20 cellular contexts compared by ENCODE assay signal in genomic region chr14:76098047-76098446, GRCh38. TPM values are rescaled to one million over a fixed set of nuclear protein-coding genes. Genes with fewer than 3 reads are reported as not detected.
A peak's percentile ranks its signal among the peaks of the same experiment; 100 is the strongest.
DNase-seq lines count a peak whose midpoint lies in the region; ATAC-seq, FAIRE-seq and TF ChIP-seq lines count a peak whose summit lies in the region.
"Had no signal": no experiment of that assay in that cellular context is flagged by ENCODE, and none has a peak within 500 bp of the region (broad histone marks: within the 10 kb centered on the region; RNA-seq: fewer than 3 reads in every experiment).

No MANE protein-coding gene starts in this region.

- peaks cover 6% of the 10 kb centered on the region for H3K27me3 Mint-ChIP-seq in CD8-positive, alpha-beta T cell (ENCODE audit: low read depth)

- H3K4me1 ChIP-seq in SK-N-SH (ENCODE audit: control insufficient read depth in 1 of 2, insufficient read depth in 2 of 2, low read depth in 1 of 2, low read length in 1 of 2) (peaks cover 0 to 25% of the 10 kb centered on the region in 2 experiments; a peak in 1 of 4 replicates), K562 (replicated peaks in 1 of 2; ENCODE audit: control insufficient read depth in 2 of 2, insufficient read depth in 2 of 2, low read length in 2 of 2) (peaks cover 0 to 7% of the 10 kb centered on the region in 2 experiments; a peak in 2 of 5 replicates)
- no peaks in the 10 kb centered on the region for H3K4me1 ChIP-seq in CD8-positive, alpha-beta T cell (ENCODE audit: insufficient read depth, low read length)
- H3K4me1 ChIP-seq: Caco-2 had no signal

- TF ChIP-seq CTCF in SK-N-SH (IDR thresholded peaks at IDR 0.05) (no peak), K562 (IDR thresholded peaks at IDR 0.05 in 2 of 3, conservative IDR thresholded peaks at IDR 0.05 in 1 of 3; ENCODE audit: insufficient read depth in 2 of 3, low read depth in 1 of 3, low read length in 3 of 3) (no peak)
- no peak for TF ChIP-seq CTCF in CD8-positive, alpha-beta T cell (IDR thresholded peaks at IDR 0.05)

- H3K9ac ChIP-seq in SK-N-SH (no peak overlapping the region), K562 (ENCODE audit: insufficient read depth in 1 of 2, low read depth in 2 of 2, low read length in 2 of 2) (no peak overlapping the region)
- H3K9ac ChIP-seq: BLaER1 treated with 17β-estradiol and CSF1 and Interleukin-3, amounts not matched to agents 10 nM and 100 nM had no signal

- H3K9me1 ChIP-seq in K562 (ENCODE audit: control insufficient read depth, insufficient read depth, low read length) = no peaks in the 10 kb centered on the region

- no TSS peak for BruUV-seq in K562 (replicated peaks; lab: Mats Ljungman, UMichigan)

- POLR2A ChIA-PET in SK-N-SH (lab: Yijun Ruan, JAX) = no interaction called here
- POLR2A ChIA-PET in K562 (lab: Yijun Ruan, JAX) = interaction anchor here (0.6 kb wide), 1 partner anchor 900 kb away, joined by 3 read pairs; no protein-coding TSS in a partner anchor
- POLR2A ChIA-PET in CD8-positive, alpha-beta T cell (lab: Charles Lee) = no interaction called here

- WGBS in SK-N-SH (ENCODE audit: low lambda C conversion rate) = 44% methylated on average over 8 of the region's 8 CpGs
- WGBS in K562 (ENCODE audit: insufficient coverage, low coverage, missing lambda C conversion rate) = 2% methylated on average over 7 of the region's 8 CpGs

- no peak for TF ChIP-seq EP300 in SK-N-SH (IDR thresholded peaks at IDR 0.05; ENCODE audit: borderline replicate concordance in 1 of 2, low read depth in 1 of 2, low read length in 1 of 2)
- no peak for TF ChIP-seq EP300 in K562 (IDR thresholded peaks at IDR 0.05; ENCODE audit: low read length)

- H3K9me3 ChIP-seq in SK-N-SH = no peaks in the 10 kb centered on the region
- H3K9me3 ChIP-seq in K562 (replicated peaks; ENCODE audit: control insufficient read depth, insufficient read depth, low read depth, low read length) = no peaks in the 10 kb centered on the region
- H3K9me3 ChIP-seq in CD8-positive, alpha-beta T cell (ENCODE audit: low read length) = no peaks in the 10 kb centered on the region
- H3K9me3 ChIP-seq: BLaER1 treated with 17β-estradiol and CSF1 and Interleukin-3, amounts not matched to agents 10 nM and 100 nM; Caco-2 had no signal

- ATAC-seq in SK-N-SH treated with all-trans-retinoic acid at 6 μM for 48 hours = no peak
- ATAC-seq in K562 = peak; percentile 78
- ATAC-seq in GM21423 (IDR thresholded peaks at IDR 0.05; ENCODE audit: unreplicated experiment) = no peak
- ATAC-seq in CD8-positive, alpha-beta T cell = no peak
- ATAC-seq: HCT116, HepG2 had no signal

- no peaks in the 10 kb centered on the region for H3F3A ChIP-seq in SK-N-SH (replicated peaks; ENCODE audit: insufficient read depth)

- DNase-seq in NCI-H1694 treated with DMSO at 0.1 percent for 48 hours (lab: John Stamatoyannopoulos, UW) (peak; percentile 31), NCI-H1694 (lab: John Stamatoyannopoulos, UW) (no peak), SK-N-SH (peak; percentile 51), K562 (ENCODE audit: extremely low read depth in 1 of 4, low spot score in 3 of 4) (no peak)
- DNase-seq in CD8-positive, alpha-beta T cell = no peak
- DNase-seq: 8988T; Caco-2; CD8-positive, alpha-beta memory T cell; GOT3; H7; HFFc6 had no signal

- TF ChIP-seq POLR2A in K562 (conservative IDR thresholded peaks at IDR 0.05) = no peak

- H3K4me2 ChIP-seq in SK-N-SH (no peak overlapping the region), K562 (ENCODE audit: insufficient read depth, low read length) (no peak overlapping the region)

- H3K79me2 ChIP-seq in SK-N-SH (ENCODE audit: insufficient read depth) (no peaks in the 10 kb centered on the region), K562 (ENCODE audit: control insufficient read depth, insufficient read depth, low read length) (no peaks in the 10 kb centered on the region)

- TF ChIP-seq RAD21 in SK-N-SH (IDR thresholded peaks at IDR 0.05; ENCODE audit: low read length) (0 out of 2 replicates have a peak, but pooled peaks have one; percentile 19), K562 (CRISPR knock-in tag; conservative IDR thresholded peaks at IDR 0.05 in 1 of 2, IDR thresholded peaks at IDR 0.05 in 1 of 2) (peak in 1 of 2 experiments; percentile 24; a peak in 2 of 4 replicates)

- CTCF ChIA-PET in SK-N-SH (lab: Yijun Ruan, JAX) = interaction anchor here (1.5 to 4.9 kb wide), 3 partner anchors 47 to 290 kb away, joined by 3 to 14 read pairs (median 14); no protein-coding TSS in a partner anchor
- CTCF ChIA-PET in K562 (lab: Yijun Ruan, JAX; ENCODE audit: low intra/inter-chr PET ratio) = no interaction called here
- CTCF ChIA-PET in CD8-positive, alpha-beta T cell (lab: Charles Lee) = no interaction called here

- H3K9me3 Mint-ChIP-seq in CD8-positive, alpha-beta T cell = no peaks in the 10 kb centered on the region
- H3K9me3 Mint-ChIP-seq: CD8-positive, alpha-beta memory T cell; HFFc6; IgD-negative memory B cell had no signal

- H4K20me1 ChIP-seq in SK-N-SH (ENCODE audit: insufficient read depth) (no peaks in the 10 kb centered on the region), K562 (replicated peaks; ENCODE audit: control insufficient read depth, insufficient read depth, low read length) (no peaks in the 10 kb centered on the region)
- H4K20me1 ChIP-seq: BLaER1 treated with 17β-estradiol and CSF1 and Interleukin-3, amounts not matched to agents 10 nM and 100 nM had no signal

- H3K27ac Mint-ChIP-seq in CD8-positive, alpha-beta T cell = no peak overlapping the region
- H3K27ac Mint-ChIP-seq: HFFc6, IgD-negative memory B cell had no signal

- in situ Hi-C loops in K562 (cut with MboI) = no loop called here

- no peaks in the 10 kb centered on the region for H3K36me3 Mint-ChIP-seq in CD8-positive, alpha-beta T cell
- H3K36me3 Mint-ChIP-seq: CD8-positive, alpha-beta memory T cell; IgD-negative memory B cell had no signal

- H3K9me2 ChIP-seq in SK-N-SH = no peaks in the 10 kb centered on the region

- H3K27ac ChIP-seq in SK-N-SH (ENCODE audit: low read depth in 2 of 2, low read length in 1 of 2) = no peak overlapping the region
- no peak overlapping the region for H3K27ac ChIP-seq in K562 (ENCODE audit: extremely low read depth, low read depth, low read length)
- H3K27ac ChIP-seq in CD8-positive, alpha-beta T cell (ENCODE audit: low read depth, low read length) = no peak overlapping the region
- H3K27ac ChIP-seq: BLaER1 treated with 17β-estradiol and CSF1 and Interleukin-3, amounts not matched to agents 10 nM and 100 nM had no signal

- no peak overlapping the region for H2AFZ ChIP-seq in SK-N-SH (ENCODE audit: low read depth)
- H2AFZ ChIP-seq in K562 (ENCODE audit: low read depth, low read length) = no peak overlapping the region

- H3K36me3 ChIP-seq in SK-N-SH (replicated peaks in 1 of 2; ENCODE audit: control insufficient read depth in 1 of 2, insufficient read depth in 2 of 2, low read length in 1 of 2) (no peaks in the 10 kb centered on the region), K562 (ENCODE audit: control insufficient read depth, insufficient read depth, low read length) (no peaks in the 10 kb centered on the region)
- no peaks in the 10 kb centered on the region for H3K36me3 ChIP-seq in CD8-positive, alpha-beta T cell (ENCODE audit: insufficient read depth, low read length)
- H3K36me3 ChIP-seq: BLaER1 treated with 17β-estradiol and CSF1 and Interleukin-3, amounts not matched to agents 10 nM and 100 nM had no signal

- H3K4me3 Mint-ChIP-seq in CD8-positive, alpha-beta T cell = no peak overlapping the region
- H3K4me3 Mint-ChIP-seq: CD8-positive, alpha-beta memory T cell; HFFc6; IgD-negative memory B cell had no signal

- intact Hi-C loops in K562 (cut with micrococcal nuclease) = no loop called here
- intact Hi-C loops in CD8-positive, alpha-beta T cell (cut with DNase I, micrococcal nuclease) = no loop called here

- FAIRE-seq in K562 (lab: Jason Lieb, UNC) = no peak
- FAIRE-seq: D721Med, G401.6, GM12891, HepG2 had no signal

- no peaks in the 10 kb centered on the region for H3K4me1 Mint-ChIP-seq in CD8-positive, alpha-beta T cell (ENCODE audit: low read depth)
- H3K4me1 Mint-ChIP-seq: CD8-positive, alpha-beta memory T cell; IgD-negative memory B cell had no signal

- no peaks in the 10 kb centered on the region for H3K27me3 ChIP-seq in SK-N-SH (ENCODE audit: insufficient read depth)
- peaks cover 12 to 38% of the 10 kb centered on the region in 2 experiments; a peak in 4 of 5 replicates for H3K27me3 ChIP-seq in K562 (ENCODE audit: control insufficient read depth in 2 of 2, insufficient read depth in 2 of 2, low read length in 2 of 2)
- no peaks in the 10 kb centered on the region for H3K27me3 ChIP-seq in CD8-positive, alpha-beta T cell (ENCODE audit: insufficient read depth, low read length)
- H3K27me3 ChIP-seq: BLaER1 treated with 17β-estradiol and CSF1 and Interleukin-3, amounts not matched to agents 10 nM and 100 nM had no signal

- no peak overlapping the region for H3K4me3 ChIP-seq in SK-N-SH (ENCODE audit: low read depth in 2 of 2, low read length in 1 of 2)
- no peak overlapping the region for H3K4me3 ChIP-seq in K562
- H3K4me3 ChIP-seq in CD8-positive, alpha-beta T cell (ENCODE audit: low read depth, low read length) = no peak overlapping the region
- H3K4me3 ChIP-seq: BLaER1 treated with 17β-estradiol and CSF1 and Interleukin-3, amounts not matched to agents 10 nM and 100 nM had no signal

TF ChIP-seq in SK-N-SH, 30 proteins besides CTCF, POLR2A, EP300 and RAD21 (continues in another document):
- no peak for TF ChIP-seq JUND (IDR thresholded peaks at IDR 0.05)

RNA-seq across cellular contexts. Expression of gene GPATCH2L, which starts 53.7 kb away (rescaled TPM):
- 17.7 and 28.5 TPM in 2 replicates for polyA plus RNA-seq in SK-N-SH (2012; rRNA removed)
- 11.7 and 15.1 TPM in 2 replicates for polyA plus RNA-seq in SK-N-SH (2012; cell fraction: cytosol; rRNA removed)
- polyA plus RNA-seq in SK-N-SH (2012; cell fraction: nucleus; rRNA removed) = 60.5 and 61.7 TPM in 2 replicates
- total RNA-seq in K562 (2011; cell fraction: chromatin; rRNA removed; ENCODE audit: low replicate concordance) = 105 and 137 TPM in 2 replicates
- total RNA-seq in K562 (2011; cell fraction: nucleolus; rRNA removed) = 40.7 and 48.0 TPM in 2 replicates
- 81.2 and 120 TPM in 2 replicates for total RNA-seq in K562 (2011; cell fraction: nucleoplasm; rRNA removed)
- 16.4 and 18.3 TPM in 2 replicates for total RNA-seq in K562 (2014; rRNA removed)
- 22.9 and 27.6 TPM in 2 replicates for total RNA-seq in K562 (2014; rRNA removed; fragmentation: Illumina TruSeq; extraction: Trizol)
- 20.0 and 20.7 TPM in 2 replicates for total RNA-seq in K562 (2015; rRNA removed; fragmentation: Illumina TruSeq; extraction: Trizol)
- 30.7 and 32.8 TPM in 2 replicates for total RNA-seq in K562 (2021)
- 36.2 and 39.6 TPM in 2 replicates for polyA plus RNA-seq in K562 (2011; rRNA removed)
- 14.8 and 23.2 TPM in 2 replicates for polyA plus RNA-seq in K562 (2011; cell fraction: cytosol; rRNA removed)
- polyA plus RNA-seq in K562 (2011; cell fraction: nucleus; rRNA removed) = 101 and 106 TPM in 2 replicates
- polyA plus RNA-seq in K562 (2012) = 15.6 and 17.7 TPM in 2 replicates
- polyA plus RNA-seq in K562 (2014; fragmentation: Illumina TruSeq; extraction: Trizol) = 20.2 and 20.9 TPM in 2 replicates
- 10 to 100 TPM; 13.1 to 19.1 TPM for polyA plus RNA-seq in K562 (2014; fragmentation: Nextera tagmentation; extraction: Ambion mirVana)
- 15.2 and 17.7 TPM in 2 replicates for polyA plus RNA-seq in K562 (2014; rRNA removed)
- polyA minus RNA-seq in K562 (2011; rRNA and poly(A)+ RNA removed) = 71.2 and 73.2 TPM in 2 replicates
- 16.9 and 20.9 TPM in 2 replicates for polyA minus RNA-seq in K562 (2011; cell fraction: cytosol; rRNA and poly(A)+ RNA removed)
- polyA minus RNA-seq in K562 (2011; cell fraction: nucleus; rRNA and poly(A)+ RNA removed) = 81.6 and 117 TPM in 2 replicates
- 10 to 100 TPM; 74.4 to 78.1 TPM for total RNA-seq in CD8-positive, alpha-beta T cell

Comparison
In these comparisons a context has a peak if more than half of its experiments do, and no peak if none do; other contexts are left out.
1. DNase-seq: peak in NCI-H1694 treated with DMSO at 0.1 percent for 48 hours (single experiment) and SK-N-SH (single experiment); none in NCI-H1694 (single experiment), K562 (0 of 4) and CD8-positive, alpha-beta T cell (0 of 7).